Comparison of ENCODE assay signal across 12 cellular contexts in the genomic region with DNA sequence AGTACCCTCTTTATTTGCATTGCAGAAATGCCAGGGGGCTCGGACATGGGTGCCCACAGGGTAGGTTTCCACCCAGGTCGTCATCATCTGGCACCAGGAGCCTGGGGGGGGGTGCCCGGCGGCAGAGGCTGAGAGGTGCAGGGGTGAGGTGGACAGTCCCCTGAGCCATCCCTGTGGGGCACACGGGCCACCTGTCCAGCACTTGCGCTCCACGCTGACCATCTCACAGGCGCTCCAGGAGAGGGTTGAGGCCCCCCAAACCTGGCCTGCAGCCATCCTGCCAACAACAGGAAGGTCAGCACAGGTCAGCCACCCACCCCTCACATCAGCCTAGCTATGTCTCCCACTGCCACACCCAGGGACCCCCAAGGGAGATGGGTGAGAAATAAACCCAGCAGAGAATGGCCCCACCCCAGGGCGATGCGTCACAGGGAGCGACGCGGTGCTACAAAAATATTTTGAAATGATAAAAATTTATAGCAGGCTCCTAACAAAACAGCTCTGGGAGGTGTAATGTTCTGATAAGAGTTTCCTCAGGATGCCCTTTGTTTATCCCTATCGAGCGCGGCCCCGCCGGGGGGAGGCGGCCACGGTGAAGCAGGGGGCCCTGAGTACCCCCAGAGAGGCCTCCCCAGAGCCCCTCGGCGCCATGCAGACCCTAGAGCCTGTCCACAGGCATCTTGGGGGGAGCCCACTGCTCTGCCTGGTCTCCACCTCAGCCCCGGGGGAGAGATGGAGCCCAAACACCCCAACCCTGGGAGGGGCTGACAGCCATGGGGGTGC. TPM values are rescaled to one million over a fixed set of nuclear protein-coding genes. Genes with fewer than 3 reads are reported as not detected.
DNase-seq lines count a peak whose midpoint lies in the region; ATAC-seq, FAIRE-seq and TF ChIP-seq lines count a peak whose summit lies in the region.
"Had no signal": no experiment of that assay in that cellular context is flagged by ENCODE, and none has a peak within 500 bp of the region (broad histone marks: within the 10 kb centered on the region; RNA-seq: fewer than 3 reads in every experiment).

No MANE protein-coding gene starts in this region.

- no peak for TF ChIP-seq CTCF in adrenal gland (IDR thresholded peaks at IDR 0.05)
- TF ChIP-seq CTCF in suprapubic skin (IDR thresholded peaks at IDR 0.05) = no peak

- H3K27me3 ChIP-seq in adrenal gland = no peaks in the 10 kb centered on the region
- H3K27me3 ChIP-seq in suprapubic skin = no peaks in the 10 kb centered on the region

- FAIRE-seq in H54 (lab: Jason Lieb, UNC) = no peak

- peaks cover 13% of the 10 kb centered on the region for H3K4me1 Mint-ChIP-seq in activated CD4-positive, alpha-beta T cell treated with anti-CD3 and anti-CD28 coated beads, Interleukin-2, amount 10 ng/mL, durations not matched to agents 7 days and 5 days
- H3K4me1 Mint-ChIP-seq: central memory CD8-positive, alpha-beta T cell had no signal

- no peak for TF ChIP-seq EP300 in suprapubic skin (IDR thresholded peaks at IDR 0.05)

- ATAC-seq in left ventricle myocardium superior = no peak
- no peak for ATAC-seq in GM19452 (IDR thresholded peaks at IDR 0.05; ENCODE audit: unreplicated experiment)

- POLR2A ChIA-PET in activated CD4-positive, alpha-beta T cell treated with anti-CD3 and anti-CD28 coated beads, Interleukin-2, amount 10 ng/mL, durations not matched to agents 7 days and 5 days (lab: Charles Lee) = no interaction called here

- H3K4me3 Mint-ChIP-seq in activated CD4-positive, alpha-beta T cell treated with anti-CD3 and anti-CD28 coated beads, Interleukin-2, amount 10 ng/mL, durations not matched to agents 7 days and 5 days = no peak overlapping the region
- H3K4me3 Mint-ChIP-seq: central memory CD8-positive, alpha-beta T cell had no signal

- CTCF ChIA-PET in activated CD4-positive, alpha-beta T cell treated with anti-CD3 and anti-CD28 coated beads, Interleukin-2, amount 10 ng/mL, durations not matched to agents 7 days and 5 days (lab: Charles Lee) = no interaction called here

- no peak overlapping the region for H3K27ac Mint-ChIP-seq in activated CD4-positive, alpha-beta T cell treated with anti-CD3 and anti-CD28 coated beads, Interleukin-2, amount 10 ng/mL, durations not matched to agents 7 days and 5 days

- intact Hi-C loops in adrenal gland (cut with DNase I) = no loop called here
- intact Hi-C loops in left ventricle myocardium superior (cut with micrococcal nuclease) = no loop called here

- peak; percentile 1 for DNase-seq in activated CD4-positive, alpha-beta T cell treated with anti-CD3 and anti-CD28 coated beads for 48 hours
- DNase-seq in activated CD4-positive, alpha-beta T cell treated with anti-CD3 and anti-CD28 coated beads, Interleukin-2, amount 10 ng/mL, durations not matched to agents 7 days and 5 days = no peak
- peak in 4 of 7 donors; percentile 6 to 48 (median 14) for DNase-seq in adrenal gland
- peak; percentile 29 for DNase-seq in left ventricle myocardium superior
- DNase-seq in suprapubic skin (ENCODE audit: low spot score in 2 of 2) = peak; percentile 63 to 71
- DNase-seq in H54 (ENCODE audit: insufficient read length, low spot score) = no peak
- no peak for DNase-seq in ACHN
- DNase-seq: PC-9, T-helper 9 cell had no signal

- H3K4me1 ChIP-seq in adrenal gland (replicated peaks in 1 of 2) (no peaks in the 10 kb centered on the region), suprapubic skin (peaks cover 42% of the 10 kb centered on the region)

- H3K27ac ChIP-seq in adrenal gland (no peak overlapping the region), suprapubic skin (no peak overlapping the region)
- H3K27ac ChIP-seq: PC-9 had no signal

- 69 to 84% (median 77%) methylated on average over 17 to 23 of the region's 23 CpGs for WGBS in adrenal gland, 4 donors
- WGBS in suprapubic skin = 61% methylated on average over 16 of the region's 23 CpGs

- in situ Hi-C loops in ACHN (cut with HindIII; ENCODE audit: low pct_ligation_motif_present, low pct_unique_long_range_greater_than_20kb, low sequenced_read_pairs) = no loop called here

- H3K4me3 ChIP-seq in adrenal gland = no peak overlapping the region
- no peak overlapping the region for H3K4me3 ChIP-seq in suprapubic skin
- H3K4me3 ChIP-seq: PC-9, skin epidermis had no signal

- no peaks in the 10 kb centered on the region for H3K36me3 ChIP-seq in adrenal gland (replicated peaks in 1 of 2)
- no peaks in the 10 kb centered on the region for H3K36me3 ChIP-seq in suprapubic skin

- H3K36me3 Mint-ChIP-seq in activated CD4-positive, alpha-beta T cell treated with anti-CD3 and anti-CD28 coated beads, Interleukin-2, amount 10 ng/mL, durations not matched to agents 7 days and 5 days (ENCODE audit: low read depth) = no peaks in the 10 kb centered on the region

- H3K9me3 ChIP-seq in adrenal gland (replicated peaks in 1 of 3) (no peaks in the 10 kb centered on the region), suprapubic skin (no peaks in the 10 kb centered on the region)

- H3K9me3 Mint-ChIP-seq in activated CD4-positive, alpha-beta T cell treated with anti-CD3 and anti-CD28 coated beads, Interleukin-2, amount 10 ng/mL, durations not matched to agents 7 days and 5 days = no peaks in the 10 kb centered on the region
- H3K9me3 Mint-ChIP-seq: central memory CD8-positive, alpha-beta T cell had no signal

- H3K27me3 Mint-ChIP-seq in activated CD4-positive, alpha-beta T cell treated with anti-CD3 and anti-CD28 coated beads, Interleukin-2, amount 10 ng/mL, durations not matched to agents 7 days and 5 days = no peaks in the 10 kb centered on the region
- H3K27me3 Mint-ChIP-seq: central memory CD8-positive, alpha-beta T cell had no signal

- TF ChIP-seq POLR2A in adrenal gland (IDR thresholded peaks at IDR 0.05) = no peak
- TF ChIP-seq POLR2A in suprapubic skin (IDR thresholded peaks at IDR 0.05) = no peak
- no peak for TF ChIP-seq POLR2A in H54 (IDR thresholded peaks at IDR 0.05; ENCODE audit: low read depth, low read length)

RNA-seq across cellular contexts. Expression of a gene that starts 21.0 kb away (rescaled TPM):
- 1 to 10 TPM; 5.3 to 7.3 TPM for total RNA-seq in activated CD4-positive, alpha-beta T cell treated with anti-CD3 and anti-CD28 coated beads, Interleukin-2, amount 10 ng/mL, durations not matched to agents 7 days and 5 days
- 1 to 10 TPM in 7 of 8 donors, under 1 TPM in 1; 0.26 to 6.6 (median 3.7) TPM for total RNA-seq in adrenal gland
- 1 to 10 TPM in 2 of 3 donors, not detected in 1; 4.3 to 6.2 TPM for polyA plus RNA-seq in adrenal gland
- 3.4 TPM for total RNA-seq in left ventricle myocardium superior
- 10 to 100 TPM in 3 of 4 donors, 1 to 10 TPM in 1; 6.3 to 14.6 (median 10.9) TPM for total RNA-seq in suprapubic skin

RNA-seq across cellular contexts. Expression of a gene that starts 21.0 kb away (rescaled TPM):
- 10 to 100 TPM; 21.4 to 21.5 TPM for total RNA-seq in activated CD4-positive, alpha-beta T cell treated with anti-CD3 and anti-CD28 coated beads, Interleukin-2, amount 10 ng/mL, durations not matched to agents 7 days and 5 days
- total RNA-seq in adrenal gland (10 to 100 TPM in 6 of 8 donors, 1 to 10 TPM in 2; 5.5 to 17.3 (median 11.7) TPM), left ventricle myocardium superior (8.0 TPM), suprapubic skin (10 to 100 TPM; 21.8 to 46.2 (median 32.4) TPM)
- polyA plus RNA-seq in adrenal gland = 10 to 100 TPM in 1 of 3 donors, 1 to 10 TPM in 2; 5.8 to 14.1 (median 7.9) TPM

Comparison
In these comparisons a context has a peak if more than half of its experiments do, and no peak if none do; other contexts are left out.
1. DNase-seq: peak in activated CD4-positive, alpha-beta T cell treated with anti-CD3 and anti-CD28 coated beads for 48 hours (single experiment), adrenal gland (4 of 7), left ventricle myocardium superior (single experiment) and suprapubic skin (2 of 2); none in activated CD4-positive, alpha-beta T cell treated with anti-CD3 and anti-CD28 coated beads, Interleukin-2, amount 10 ng/mL, durations not matched to agents 7 days and 5 days (single experiment), H54 (single experiment) and ACHN (single experiment).